In genomic region chr11:111324277-111324720, GRCh38 we compare ENCODE assay signal across 14 cellular contexts. TPM values are rescaled to one million over a fixed set of nuclear protein-coding genes. Genes with fewer than 3 reads are reported as not detected.
DNase-seq lines count a peak whose midpoint lies in the region; ATAC-seq and TF ChIP-seq lines count a peak whose summit lies in the region.
"Had no signal": no experiment of that assay in that cellular context is flagged by ENCODE, and none has a peak within 500 bp of the region (broad histone marks: within the 10 kb centered on the region; RNA-seq: fewer than 3 reads in every experiment).

No MANE protein-coding gene starts in this region.

- ATAC-seq in HG02642 (IDR thresholded peaks at IDR 0.05; ENCODE audit: poor library complexity, unreplicated experiment): no peak

- DNase-seq in HCEC 1CT (peak; percentile 3), inferior parietal cortex (ENCODE audit: extremely low spot score) (peak; percentile 27), stromal cell of bone marrow (ENCODE audit: low read depth) (peak; percentile 58), brain microvascular endothelial cell (no peak), NCI-H345 treated with DMSO at 0.1 percent for 48 hours (lab: John Stamatoyannopoulos, UW; ENCODE audit: unreplicated experiment) (no peak), glutamatergic neuron (no peak)
- DNase-seq: activated T-cell treated with anti-CD3 and anti-CD28 coated beads, Interleukin-2, amount 50 U/mL, for 24 hours; adrenal gland; CD4-positive, CD25-positive, alpha-beta regulatory T cell; MM.1S; NCI-H226 had no signal

- no peak for TF ChIP-seq CTCF in brain (conservative IDR thresholded peaks at IDR 0.05)
- no peak for TF ChIP-seq CTCF in brain microvascular endothelial cell (IDR thresholded peaks at IDR 0.05; ENCODE audit: low read depth, low read length, missing control alignments)
- no peak for TF ChIP-seq CTCF in glutamatergic neuron (IDR thresholded peaks at IDR 0.05; ENCODE audit: partially characterized antibody, unreplicated experiment)

- peaks cover 2% of the 10 kb centered on the region for H3K27me3 Mint-ChIP-seq in brain
- H3K27me3 Mint-ChIP-seq in glutamatergic neuron (ENCODE audit: unreplicated experiment): peaks cover 2% of the 10 kb centered on the region
- H3K27me3 Mint-ChIP-seq: activated T-cell treated with anti-CD3 and anti-CD28 coated beads, Interleukin-2, amount 50 U/mL, for 24 hours had no signal

- H3K4me3 Mint-ChIP-seq in brain (peak overlapping the region in 1 of 5 experiments; percentile 11), glutamatergic neuron (ENCODE audit: unreplicated experiment) (no peak overlapping the region)
- H3K4me3 Mint-ChIP-seq: activated T-cell treated with anti-CD3 and anti-CD28 coated beads, Interleukin-2, amount 50 U/mL, for 24 hours; CD4-positive, CD25-positive, alpha-beta regulatory T cell had no signal

- H3K36me3 Mint-ChIP-seq in brain (no peaks in the 10 kb centered on the region), glutamatergic neuron (ENCODE audit: unreplicated experiment) (no peaks in the 10 kb centered on the region)
- H3K36me3 Mint-ChIP-seq: CD4-positive, CD25-positive, alpha-beta regulatory T cell had no signal

- in situ Hi-C loops in brain microvascular endothelial cell (cut with HindIII; ENCODE audit: low pct_ligation_motif_present, low sequenced_read_pairs): no loop called here

- H3K9me3 Mint-ChIP-seq in brain (peaks cover 0 to 3% (median 0%) of the 10 kb centered on the region in 5 experiments), glutamatergic neuron (ENCODE audit: unreplicated experiment) (no peaks in the 10 kb centered on the region)
- H3K9me3 Mint-ChIP-seq: activated T-cell treated with anti-CD3 and anti-CD28 coated beads, Interleukin-2, amount 50 U/mL, for 24 hours had no signal

- peak overlapping the region in 4 of 5 experiments; percentile 1 to 86 (median 45) for H3K27ac Mint-ChIP-seq in brain
- no peak overlapping the region for H3K27ac Mint-ChIP-seq in glutamatergic neuron (ENCODE audit: unreplicated experiment)
- H3K27ac Mint-ChIP-seq: activated T-cell treated with anti-CD3 and anti-CD28 coated beads, Interleukin-2, amount 50 U/mL, for 24 hours; CD4-positive, CD25-positive, alpha-beta regulatory T cell had no signal

- no peak overlapping the region for H3K4me3 ChIP-seq in brain microvascular endothelial cell (ENCODE audit: low read depth, low read length)
- H3K4me3 ChIP-seq: adrenal gland, lung had no signal

- no peak overlapping the region for H3K27ac ChIP-seq in brain microvascular endothelial cell

- no peaks in the 10 kb centered on the region for H3K27me3 ChIP-seq in brain microvascular endothelial cell (replicated peaks)
- H3K27me3 ChIP-seq: adrenal gland had no signal

- H3K4me1 Mint-ChIP-seq in brain: peaks cover 26% of the 10 kb centered on the region
- no peaks in the 10 kb centered on the region for H3K4me1 Mint-ChIP-seq in glutamatergic neuron (ENCODE audit: low read depth, unreplicated experiment)
- H3K4me1 Mint-ChIP-seq: CD4-positive, CD25-positive, alpha-beta regulatory T cell had no signal

- no peaks in the 10 kb centered on the region for H3K36me3 ChIP-seq in brain microvascular endothelial cell (replicated peaks)
- H3K36me3 ChIP-seq: adrenal gland had no signal

RNA-seq across cellular contexts. Expression of gene POU2AF3, which starts 26.0 kb away (rescaled TPM):
- 2.8 TPM for polyA plus RNA-seq in brain (ENCODE audit: insufficient read depth, low read depth, low replicate concordance)
- total RNA-seq in glutamatergic neuron (ENCODE audit: unreplicated experiment): not detected
- total RNA-seq: CD4-positive, CD25-positive, alpha-beta regulatory T cell had no signal
- polyA plus RNA-seq: CD4-positive, CD25-positive, alpha-beta regulatory T cell had no signal

RNA-seq across cellular contexts. Expression of gene POU2AF1, which starts 54.8 kb away (rescaled TPM):
- polyA plus RNA-seq in brain (ENCODE audit: insufficient read depth, low read depth, low replicate concordance): 0.49 TPM
- not detected for total RNA-seq in glutamatergic neuron (ENCODE audit: unreplicated experiment)

Comparison
In these comparisons a context has a peak if more than half of its experiments do, and no peak if none do; other contexts are left out.
1. DNase-seq: peak in HCEC 1CT (single experiment), inferior parietal cortex (single experiment) and stromal cell of bone marrow (single experiment); none in brain microvascular endothelial cell (single experiment), NCI-H345 treated with DMSO at 0.1 percent for 48 hours (single experiment) and glutamatergic neuron (single experiment).